Comparison of ENCODE assay signal across 17 cellular contexts in genomic region chr7:46155367-46155766, GRCh38.
A peak's percentile ranks its signal among the peaks of the same experiment; 100 is the strongest.
DNase-seq lines count a peak whose midpoint lies in the region; ATAC-seq, FAIRE-seq and TF ChIP-seq lines count a peak whose summit lies in the region.
"Had no signal": no experiment of that assay in that cellular context is flagged by ENCODE, and none has a peak within 500 bp of the region (broad histone marks: within the 10 kb centered on the region; RNA-seq: fewer than 3 reads in every experiment).

No MANE protein-coding gene starts in this region.

- H2BK15ac ChIP-seq in IMR-90 (ENCODE audit: low read depth, low read length) = no peak overlapping the region

- no peak overlapping the region for H3K14ac ChIP-seq in IMR-90 (replicated peaks; ENCODE audit: low read depth, low read length)

- intact Hi-C loops in IMR-90 (cut with micrococcal nuclease) = no loop called here
- intact Hi-C loops in HepG2 (cut with micrococcal nuclease; ENCODE audit: unreplicated experiment) = loop anchor here (10.0 kb wide), 1 partner anchor 1019 kb away; no protein-coding TSS in a partner anchor

- H3K9ac ChIP-seq in IMR-90 (ENCODE audit: low read depth, low read length) (no peak overlapping the region), HepG2 (ENCODE audit: insufficient read depth, low read depth, low read length) (peak overlapping the region; percentile 55)

- H4K8ac ChIP-seq in IMR-90 (ENCODE audit: low read depth in 2 of 2, low read length in 2 of 2) = no peak overlapping the region

- H2AK5ac ChIP-seq in IMR-90 (ENCODE audit: low read depth, low read length) = no peak overlapping the region

- no peak overlapping the region for H2BK120ac ChIP-seq in IMR-90 (ENCODE audit: low read depth, low read length)

- TF ChIP-seq RAD21 in IMR-90 (IDR thresholded peaks at IDR 0.05; ENCODE audit: low read length) = no peak
- TF ChIP-seq RAD21 in HepG2 (CRISPR knock-in tag; IDR thresholded peaks at IDR 0.05) = no peak

- POLR2A ChIA-PET in IMR-90 (lab: Charles Lee; ENCODE audit: unreplicated experiment) (interaction anchor here (0.6 kb wide), 1 partner anchor 104 kb away, joined by 6 read pairs; no protein-coding TSS in a partner anchor), HepG2 (lab: Yijun Ruan, JAX) (interaction anchor here (1.4 to 2.6 kb wide), 3 partner anchors 181 to 274 kb away, joined by 7 to 11 read pairs (median 9); partner anchors contain the start of gene IGFBP1)

- dilution Hi-C loops in IMR-90 (cut with HindIII; ENCODE audit: low sequenced_read_pairs, unreplicated experiment) = no loop called here

- FAIRE-seq in HepG2 (lab: Jason Lieb, UNC) = peak; percentile 56
- FAIRE-seq: HTR-8/SVneo had no signal

- no CpG with 5 or more reads among the region's 4 CpGs for WGBS in IMR-90 (ENCODE audit: extremely low coverage in 2 of 2, insufficient read length in 1 of 2), 2 experiments
- 60% methylated on average over 4 of the region's 4 CpGs for WGBS in HepG2 (ENCODE audit: low lambda C conversion rate)

- H3K4me3 ChIP-seq in IMR-90 (ENCODE audit: insufficient read depth, low read depth, low read length) (no peak overlapping the region), Peyer's patch (no peak overlapping the region), HepG2 (replicated peaks in 1 of 3; ENCODE audit: insufficient read depth in 1 of 3, low read depth in 2 of 3, low read length in 3 of 3) (peak overlapping the region in 1 of 3 experiments; percentile 42; a peak in 1 of 6 replicates), BE2C (ENCODE audit: low read depth, low read length) (no peak overlapping the region)
- H3K4me3 ChIP-seq: SJCRH30 had no signal

- H2AK9ac ChIP-seq in IMR-90 (replicated peaks; ENCODE audit: low read depth, low read length, poor library complexity) = no peak overlapping the region

- in situ Hi-C loops in IMR-90 (cut with MboI; ENCODE audit: low sequenced_read_pairs) = no loop called here
- in situ Hi-C loops in HepG2 (cut with HindIII; ENCODE audit: extremely low pct_ligation_motif_present, low pct_unique_long_range_greater_than_20kb) = no loop called here

- BruUV-seq in IMR-90 (replicated peaks; lab: Mats Ljungman, UMichigan) (no TSS peak), HepG2 (replicated peaks; lab: Mats Ljungman, UMichigan) (no TSS peak)

- no peak overlapping the region for H2BK20ac ChIP-seq in IMR-90 (ENCODE audit: low read depth, low read length)

- H3K4me2 ChIP-seq in IMR-90 (ENCODE audit: low read depth, low read length) (no peak overlapping the region), HepG2 (ENCODE audit: low read depth, low read length) (peak overlapping the region; percentile 61)

- no peak overlapping the region for H3K56ac ChIP-seq in IMR-90 (ENCODE audit: extremely low read depth, insufficient read depth, low read length)

- no peak overlapping the region for H2BK5ac ChIP-seq in IMR-90 (ENCODE audit: low read depth, low read length, poor library complexity, severe bottlenecking)

- TF ChIP-seq CTCF in IMR-90 (conservative IDR thresholded peaks at IDR 0.05; ENCODE audit: low read depth, low read length) = no peak
- no peak for TF ChIP-seq CTCF in Peyer's patch (IDR thresholded peaks at IDR 0.05)
- TF ChIP-seq CTCF in HepG2 (CRISPR knock-in tag; IDR thresholded peaks at IDR 0.05) = no peak
- no peak for TF ChIP-seq CTCF in BE2C (IDR thresholded peaks at IDR 0.05; ENCODE audit: low read depth, low read length)

- H3K27me3 ChIP-seq in IMR-90 (ENCODE audit: control insufficient read depth, insufficient read depth, low read length) (no peaks in the 10 kb centered on the region), Peyer's patch (no peaks in the 10 kb centered on the region), HepG2 (ENCODE audit: control insufficient read depth in 1 of 2, insufficient read depth in 2 of 2, low read length in 2 of 2) (no peaks in the 10 kb centered on the region), BE2C (no peaks in the 10 kb centered on the region)
- H3K27me3 ChIP-seq: SJCRH30 had no signal

- no peaks in the 10 kb centered on the region for H3K9me3 ChIP-seq in IMR-90 (ENCODE audit: control insufficient read depth, insufficient read depth, low read length)
- no peaks in the 10 kb centered on the region for H3K9me3 ChIP-seq in Peyer's patch
- no peaks in the 10 kb centered on the region for H3K9me3 ChIP-seq in HepG2 (ENCODE audit: low read length)
- no peaks in the 10 kb centered on the region for H3K9me3 ChIP-seq in BE2C
- H3K9me3 ChIP-seq: SJCRH30 had no signal

- DNase-seq in IMR-90 (no peak), Peyer's patch (no peak), HepG2 (ENCODE audit: low spot score) (peak; percentile 86), BE2C (no peak), COLO668 (lab: John Stamatoyannopoulos, UW; ENCODE audit: unreplicated experiment) (no peak)
- DNase-seq in activated CD4-positive, alpha-beta T cell treated with anti-CD3 and anti-CD28 coated beads for 48 hours = no peak
- DNase-seq: AML-193, DMS79 treated with DMSO at 0.1 percent for 48 hours, H9, MV-4-11, NCI-H1417, NCI-H187, NCI-H226, SJCRH30 had no signal

- no peak overlapping the region for H3K23ac ChIP-seq in IMR-90 (ENCODE audit: low read depth, low read length)

- CTCF ChIA-PET in IMR-90 (lab: Yijun Ruan, JAX) = no interaction called here
- CTCF ChIA-PET in HepG2 (lab: Yijun Ruan, JAX; ENCODE audit: low intra/inter-chr PET ratio, low total read pairs) = no interaction called here

- no peaks in the 10 kb centered on the region for H3K79me2 ChIP-seq in HepG2 (ENCODE audit: insufficient read depth, low read length)

- ATAC-seq in IMR-90 (ENCODE audit: low read depth) = no peak
- ATAC-seq in HepG2 = peak; percentile 86
- no peak for ATAC-seq in GM19395 (IDR thresholded peaks at IDR 0.05; ENCODE audit: unreplicated experiment)

- H3K18ac ChIP-seq in IMR-90 (ENCODE audit: low read depth, low read length) = no peak overlapping the region

- peak overlapping the region; percentile 7; the same call in 1 of the 2 replicates for H3K4ac ChIP-seq in IMR-90 (ENCODE audit: low read depth, low read length)

- H3K79me1 ChIP-seq in IMR-90 (ENCODE audit: low read depth in 1 of 2, low read length in 2 of 2) = no peaks in the 10 kb centered on the region

- H3K27ac ChIP-seq in IMR-90 (ENCODE audit: insufficient read depth, low read length) = no peak overlapping the region
- peak overlapping the region in 3 of 4 donors; percentile 35 to 83 (median 65) for H3K27ac ChIP-seq in Peyer's patch
- peak overlapping the region; percentile 85 for H3K27ac ChIP-seq in HepG2 (ENCODE audit: extremely low read length, insufficient read depth, low read length)
- H3K27ac ChIP-seq: HL-60, SJCRH30 had no signal

- no peaks in the 10 kb centered on the region for H3K9me1 ChIP-seq in IMR-90 (ENCODE audit: insufficient read depth, low read length)

- H2AFZ ChIP-seq in IMR-90 (replicated peaks; ENCODE audit: low read length, poor library complexity) (no peak overlapping the region), HepG2 (ENCODE audit: low read length) (no peak overlapping the region)

- TF ChIP-seq POLR2A in IMR-90 (IDR thresholded peaks at IDR 0.05; ENCODE audit: low read depth, low read length) (no peak), Peyer's patch (IDR thresholded peaks at IDR 0.05) (no peak), HepG2 (IDR thresholded peaks at IDR 0.05; ENCODE audit: insufficient read depth in 1 of 2, low read depth in 2 of 2, low read length in 2 of 2) (no peak)

- H3K36me3 ChIP-seq in IMR-90 (ENCODE audit: control insufficient read depth, insufficient read depth, low read length) (no peaks in the 10 kb centered on the region), Peyer's patch (no peaks in the 10 kb centered on the region), HepG2 (replicated peaks in 1 of 2; ENCODE audit: control insufficient read depth in 1 of 2, insufficient read depth in 2 of 2, low read length in 2 of 2) (no peaks in the 10 kb centered on the region), BE2C (no peaks in the 10 kb centered on the region)
- H3K36me3 ChIP-seq: SJCRH30 had no signal

- no peak overlapping the region for H4K91ac ChIP-seq in IMR-90 (ENCODE audit: insufficient read depth, low read depth, low read length)

- H3K4me1 ChIP-seq in IMR-90 (ENCODE audit: control insufficient read depth, insufficient read depth, low read length) = peaks cover 3% of the 10 kb centered on the region
- H3K4me1 ChIP-seq in Peyer's patch = no peaks in the 10 kb centered on the region
- peaks cover 57% of the 10 kb centered on the region for H3K4me1 ChIP-seq in HepG2 (ENCODE audit: insufficient read depth, low read length)
- no peaks in the 10 kb centered on the region for H3K4me1 ChIP-seq in BE2C

- no peak overlapping the region for H4K5ac ChIP-seq in IMR-90 (ENCODE audit: low read depth, low read length)

- no peaks in the 10 kb centered on the region for H4K20me1 ChIP-seq in IMR-90 (ENCODE audit: insufficient read depth, low read length)
- no peaks in the 10 kb centered on the region for H4K20me1 ChIP-seq in HepG2 (ENCODE audit: insufficient read depth, low read length)

- TF ChIP-seq EP300 in HepG2 (IDR thresholded peaks at IDR 0.05; ENCODE audit: low read depth in 2 of 2, low read length in 2 of 2) = peak in 1 of 2 experiments; percentile 54; a peak in 1 of 4 replicates
- TF ChIP-seq EP300 in HepG2 (CRISPR knock-in tag; IDR thresholded peaks at IDR 0.05; ENCODE audit: borderline replicate concordance) = no peak

TF ChIP-seq in IMR-90, 13 proteins besides CTCF, POLR2A, EP300 and RAD21:
- no peak for TF ChIP-seq RCOR1 (IDR thresholded peaks at IDR 0.05; ENCODE audit: insufficient replicate concordance, low read length)

TF ChIP-seq in HepG2, 621 proteins besides CTCF, POLR2A, EP300 and RAD21 (continues in another document):
- TF ChIP-seq SP2 (CRISPR knock-in tag; IDR thresholded peaks at IDR 0.05) (no peak), CENPX (CRISPR knock-in tag; IDR thresholded peaks at IDR 0.05) (no peak)
